1 cellular context compared by ENCODE assay signal in the genomic region with DNA sequence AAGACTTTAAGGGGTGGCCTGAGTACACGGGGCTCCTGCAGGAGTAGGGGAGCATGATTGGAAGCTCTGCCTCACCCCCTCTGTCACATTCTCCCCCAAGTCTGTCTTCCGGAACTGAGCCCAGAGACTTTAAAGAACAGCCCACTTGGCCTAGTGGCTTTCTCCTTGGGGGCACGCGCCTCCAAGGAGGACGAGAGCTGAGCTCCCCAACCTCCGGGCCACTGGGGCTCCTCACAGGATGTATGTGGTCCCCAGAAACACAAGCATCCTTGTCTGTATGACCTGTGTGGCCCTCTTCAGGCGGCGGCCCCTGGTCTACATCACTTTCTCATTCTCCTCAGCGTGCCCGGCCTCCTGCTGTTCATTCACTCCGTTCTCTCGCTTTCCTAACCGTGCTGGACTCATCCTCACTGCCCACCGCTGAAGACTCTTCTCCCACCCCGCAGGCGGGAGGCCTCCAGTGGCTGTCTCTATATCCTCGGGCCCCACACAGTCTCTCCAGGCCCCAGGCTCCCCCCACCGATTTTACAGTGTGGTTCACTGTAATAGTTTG.
TF ChIP-seq lines count a peak whose summit lies in the region.

No MANE protein-coding gene starts in this region.

TF ChIP-seq in IMR-90, 13 proteins besides CTCF, POLR2A, EP300 and RAD21:
- TF ChIP-seq MAZ (IDR thresholded peaks at IDR 0.05; ENCODE audit: borderline replicate concordance, low read depth, low read length) (no peak), BHLHE40 (IDR thresholded peaks at IDR 0.05; ENCODE audit: low read depth, low read length) (no peak), CEBPB (IDR thresholded peaks at IDR 0.05; ENCODE audit: low read depth, low read length) (no peak), NFE2L2 (IDR thresholded peaks at IDR 0.05; ENCODE audit: low read depth, low read length) (no peak), FOS (IDR thresholded peaks at IDR 0.05; ENCODE audit: low read depth, low read length) (no peak), CHD1 (IDR thresholded peaks at IDR 0.05; ENCODE audit: low read depth, low read length) (no peak)
